Comparison of ENCODE assay signal across 1 cellular context in genomic region chr11:119421351-119421750, GRCh38.
TF ChIP-seq lines count a peak whose summit lies in the region.

No MANE protein-coding gene starts in this region.

TF ChIP-seq in WTC11, 78 proteins besides CTCF, POLR2A, EP300 and RAD21 (continued from another document):
- TF ChIP-seq STAT6 (CRISPR knock-in tag; conservative IDR thresholded peaks at IDR 0.05; ENCODE audit: low read depth) (no peak), E2F4 (CRISPR knock-in tag; IDR thresholded peaks at IDR 0.05; ENCODE audit: borderline replicate concordance, low read depth) (no peak), TP53 (CRISPR knock-in tag; IDR thresholded peaks at IDR 0.05) (no peak)
